ENCODE assay signal across 11 cellular contexts in the genomic region with DNA sequence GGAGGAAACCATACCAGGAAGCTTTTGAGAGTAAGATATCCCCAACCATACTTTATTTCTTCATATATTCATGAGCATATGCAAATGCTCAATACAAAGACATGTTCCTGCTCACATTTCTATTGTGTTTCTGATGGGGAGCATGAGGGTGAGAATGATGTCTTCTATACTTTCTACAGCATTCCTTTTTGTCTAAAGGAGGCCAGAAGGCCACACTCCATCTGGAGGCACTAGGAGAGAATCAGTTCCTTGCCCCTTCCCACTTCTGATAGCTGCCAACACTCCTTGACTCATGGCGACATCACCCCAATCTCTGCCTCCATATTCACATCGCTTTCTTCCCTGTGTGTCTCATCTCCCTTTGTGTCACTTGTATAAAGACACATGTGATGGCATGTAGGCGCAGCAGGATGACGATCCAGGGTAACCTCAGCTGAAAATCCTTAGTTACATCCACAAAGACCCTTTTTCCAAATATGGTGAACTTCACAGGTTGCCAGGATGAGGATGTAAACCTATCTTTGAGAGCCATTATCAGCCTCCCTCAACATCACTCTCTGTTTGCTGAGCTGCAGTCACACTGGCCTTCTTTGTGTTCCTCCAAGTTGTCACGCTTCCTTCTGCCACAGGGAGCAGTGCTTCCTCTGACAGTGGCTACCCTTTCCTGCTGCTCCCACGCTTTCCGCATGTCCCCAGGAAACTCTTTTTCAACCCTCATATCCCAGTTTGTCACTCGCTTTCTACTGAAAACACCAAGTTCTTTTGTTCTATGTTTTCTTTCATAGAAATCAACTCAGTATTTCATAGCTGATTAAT.
DNase-seq lines count a peak whose midpoint lies in the region; ATAC-seq and TF ChIP-seq lines count a peak whose summit lies in the region.
"Had no signal": no experiment of that assay in that cellular context is flagged by ENCODE, and none has a peak within 500 bp of the region (broad histone marks: within the 10 kb centered on the region; RNA-seq: fewer than 3 reads in every experiment).

No MANE protein-coding gene starts in this region.

- H3K4me3 Mint-ChIP-seq in HFFc6, result no peak overlapping the region
- H3K4me3 Mint-ChIP-seq in immature natural killer cell, result no peak overlapping the region

- H3K27ac Mint-ChIP-seq in HFFc6 (no peak overlapping the region), immature natural killer cell (no peak overlapping the region)

- H3K9me3 Mint-ChIP-seq in HFFc6 (no peaks in the 10 kb centered on the region), immature natural killer cell (no peaks in the 10 kb centered on the region)

- DNase-seq in HFFc6 (no peak), inferior parietal cortex (ENCODE audit: extremely low spot score) (peak; percentile 47), immature natural killer cell (no peak), mucosa of gallbladder (ENCODE audit: low spot score) (no peak)
- DNase-seq in stimulated activated CD8-positive, alpha-beta memory T cell treated with anti-CD3 and anti-CD28 coated beads, Interleukin-4, amount 100 ng/mL, for 48 hours, result no peak
- DNase-seq: NCI-H1092 treated with DMSO at 0.1 percent for 48 hours, right lobe of liver had no signal

- H3K4me1 Mint-ChIP-seq in HFFc6 (ENCODE audit: low read depth) (peaks cover 21% of the 10 kb centered on the region), immature natural killer cell (peaks cover 0 to 7% of the 10 kb centered on the region in 2 donors)

- H3K36me3 Mint-ChIP-seq in HFFc6 (ENCODE audit: low read depth) (peaks cover 10% of the 10 kb centered on the region; the same call in 1 of the 2 replicates), immature natural killer cell (no peaks in the 10 kb centered on the region)

- no peak overlapping the region for H3K27ac ChIP-seq in C4-2B
- peak overlapping the region; percentile 36 for H3K27ac ChIP-seq in VCaP
- H3K27ac ChIP-seq: right lobe of liver, SK-N-MC had no signal

- peak; percentile 30 for TF ChIP-seq CTCF in C4-2B (conservative IDR thresholded peaks at IDR 0.05)
- TF ChIP-seq CTCF in HFFc6 (IDR thresholded peaks at IDR 0.05), result 0 out of 2 replicates have a peak, but pooled peaks have one; percentile 15
- no peak; the same call in 1 of the 2 replicates for TF ChIP-seq CTCF in VCaP (conservative IDR thresholded peaks at IDR 0.05)

- no peak for ATAC-seq in HG03442 (IDR thresholded peaks at IDR 0.05; ENCODE audit: unreplicated experiment)

- no peaks in the 10 kb centered on the region for H3K27me3 Mint-ChIP-seq in HFFc6 (ENCODE audit: insufficient read depth)
- H3K27me3 Mint-ChIP-seq in immature natural killer cell (ENCODE audit: low read depth in 3 of 3), result peaks cover 3 to 12% (median 3%) of the 10 kb centered on the region in 3 donors
